Comparison of ENCODE assay signal across 5 cellular contexts in genomic region chr11:106777302-106777701, GRCh38.
DNase-seq lines count a peak whose midpoint lies in the region; ATAC-seq, FAIRE-seq and TF ChIP-seq lines count a peak whose summit lies in the region.
"Not testable (repeated sequence)": the region's sequence is repeated elsewhere in the genome, so short reads cannot be mapped to it uniquely, and the experiment has no call there.

No MANE protein-coding gene starts in this region.

- not testable (repeated sequence) for H4K20me1 ChIP-seq in K562 (replicated peaks; ENCODE audit: control insufficient read depth, insufficient read depth, low read length); H1 (replicated peaks in 1 of 2; ENCODE audit: control insufficient read depth in 1 of 2, insufficient read depth in 2 of 2, low read length in 2 of 2)

- H3K9me1 ChIP-seq in K562 (ENCODE audit: control insufficient read depth, insufficient read depth, low read length): not testable (repeated sequence)

- intact Hi-C loops in K562 (cut with micrococcal nuclease); posterior vena cava (cut with DNase I): not testable (repeated sequence)

- H3K4me3 Mint-ChIP-seq in WTC11: not testable (repeated sequence)

- not testable (repeated sequence) for H3K4ac ChIP-seq in H1 (replicated peaks; ENCODE audit: insufficient read length, low read depth, low read length)

- H4K5ac ChIP-seq in H1 (ENCODE audit: insufficient read length, low read depth, low read length): not testable (repeated sequence)

- not testable (repeated sequence) for TF ChIP-seq POLR2A in K562 (conservative IDR thresholded peaks at IDR 0.05); H1 (IDR thresholded peaks at IDR 0.05; ENCODE audit: control extremely low read depth in 1 of 2, low read depth in 2 of 2, low read length in 2 of 2)

- not testable (repeated sequence) for H2AFZ ChIP-seq in K562 (ENCODE audit: low read depth, low read length); H1 (ENCODE audit: low read length)

- H3K23me2 ChIP-seq in H1 (ENCODE audit: low read depth, low read length): not testable (repeated sequence)

- not testable (repeated sequence) for H3K9me3 ChIP-seq in HEK293 (ENCODE audit: control insufficient read depth, insufficient read depth, low read depth, low read length); K562 (replicated peaks; ENCODE audit: control insufficient read depth, insufficient read depth, low read depth, low read length); H1 (ENCODE audit: insufficient read depth in 2 of 2, low read depth in 1 of 2, low read length in 1 of 2)

- H2BK120ac ChIP-seq in H1 (replicated peaks; ENCODE audit: low read depth, low read length): not testable (repeated sequence)

- H3K14ac ChIP-seq in H1 (ENCODE audit: insufficient read length): not testable (repeated sequence)

- not testable (repeated sequence) for H3K79me2 ChIP-seq in K562 (ENCODE audit: control insufficient read depth, insufficient read depth, low read length); H1 (ENCODE audit: control insufficient read depth in 1 of 2, insufficient read depth in 2 of 2, low read length in 2 of 2)

- H3K79me1 ChIP-seq in H1 (ENCODE audit: low read depth, low read length): not testable (repeated sequence)

- not testable (repeated sequence) for FAIRE-seq in K562 (lab: Jason Lieb, UNC); H1 (lab: Jason Lieb, UNC)

- H3K4me1 Mint-ChIP-seq in WTC11: peaks cover 10% of the 10 kb centered on the region

- not testable (repeated sequence) for H3K56ac ChIP-seq in H1 (replicated peaks; ENCODE audit: insufficient read length, low read depth, low read length)

- H4K91ac ChIP-seq in H1 (replicated peaks; ENCODE audit: insufficient read length, low read length): not testable (repeated sequence)

- H2BK5ac ChIP-seq in H1 (ENCODE audit: low read depth, low read length): not testable (repeated sequence)

- H3K36me3 Mint-ChIP-seq in WTC11: not testable (repeated sequence)

- TF ChIP-seq EP300 in K562 (IDR thresholded peaks at IDR 0.05; ENCODE audit: low read length); H1 (IDR thresholded peaks at IDR 0.05; ENCODE audit: borderline replicate concordance in 1 of 2, low read depth in 2 of 2, low read length in 2 of 2): not testable (repeated sequence)

- not testable (repeated sequence) for H3K27ac Mint-ChIP-seq in WTC11

- H2BK20ac ChIP-seq in H1 (ENCODE audit: low read length): not testable (repeated sequence)

- not testable (repeated sequence) for H3K23ac ChIP-seq in H1 (ENCODE audit: insufficient read length)

- POLR2A ChIA-PET in HEK293 (lab: Yijun Ruan, JAX); WTC11 (lab: Charles Lee); K562 (lab: Yijun Ruan, JAX); H1 (lab: Charles Lee; ENCODE audit: partially characterized antibody): not testable (repeated sequence)

- H3K18ac ChIP-seq in H1 (ENCODE audit: extremely low read depth, low read length): not testable (repeated sequence)

- H3K27me3 Mint-ChIP-seq in WTC11 (ENCODE audit: low read depth): not testable (repeated sequence)

- not testable (repeated sequence) for BruUV-seq in K562 (replicated peaks; lab: Mats Ljungman, UMichigan)

- DNase-seq in WTC11 (ENCODE audit: low spot score); K562 (ENCODE audit: extremely low read depth in 1 of 4, low spot score in 3 of 4); H1 (ENCODE audit: low read depth in 1 of 2, low spot score in 2 of 2): not testable (repeated sequence)
- peak; percentile 32 for DNase-seq in posterior vena cava (ENCODE audit: low spot score)

- not testable (repeated sequence) for H4K8ac ChIP-seq in H1 (ENCODE audit: extremely low read depth, insufficient read depth, low read length)

- H3K9me3 Mint-ChIP-seq in WTC11: not testable (repeated sequence)

- not testable (repeated sequence) for H3K4me3 ChIP-seq in HEK293 (ENCODE audit: low read depth, low read length); K562; H1 (ENCODE audit: extremely low read depth in 1 of 4, insufficient read depth in 2 of 4, low read depth in 3 of 4, low read length in 4 of 4)

- not testable (repeated sequence) for H2AK5ac ChIP-seq in H1 (ENCODE audit: low read depth, low read length)

- in situ Hi-C loops in K562 (cut with MboI): not testable (repeated sequence)

- CTCF ChIA-PET in HEK293 (lab: Yijun Ruan, JAX); WTC11 (lab: Charles Lee); K562 (lab: Yijun Ruan, JAX; ENCODE audit: low intra/inter-chr PET ratio); H1 (lab: Charles Lee; ENCODE audit: partially characterized antibody): not testable (repeated sequence)

- H3K27me3 ChIP-seq in K562 (ENCODE audit: control insufficient read depth in 2 of 2, insufficient read depth in 2 of 2, low read length in 2 of 2); H1 (replicated peaks in 1 of 4; ENCODE audit: control insufficient read depth in 3 of 4, extremely low read depth in 1 of 4, insufficient read depth in 3 of 4, low read length in 3 of 4): not testable (repeated sequence)

- H2BK15ac ChIP-seq in H1 (ENCODE audit: low read length): not testable (repeated sequence)

- not testable (repeated sequence) for H3K4me2 ChIP-seq in K562 (ENCODE audit: insufficient read depth, low read length); H1 (ENCODE audit: insufficient read depth in 1 of 2, low read depth in 2 of 2, low read length in 2 of 2)

- not testable (repeated sequence) for H3K36me3 ChIP-seq in HEK293 (ENCODE audit: control insufficient read depth in 2 of 2, insufficient read depth in 1 of 2, low read length in 2 of 2); K562 (ENCODE audit: control insufficient read depth, insufficient read depth, low read length); H1 (ENCODE audit: control insufficient read depth in 2 of 4, insufficient read depth in 4 of 4, low read length in 3 of 4)

- not testable (repeated sequence) for H3K9ac ChIP-seq in K562 (ENCODE audit: insufficient read depth in 1 of 2, low read depth in 2 of 2, low read length in 2 of 2); H1 (replicated peaks in 1 of 4; ENCODE audit: extremely low read depth in 1 of 4, low read depth in 3 of 4, low read length in 3 of 4)

- TF ChIP-seq RAD21 in K562 (CRISPR knock-in tag; conservative IDR thresholded peaks at IDR 0.05 in 1 of 2, IDR thresholded peaks at IDR 0.05 in 1 of 2); H1 (IDR thresholded peaks at IDR 0.05 in 1 of 2, conservative IDR thresholded peaks at IDR 0.05 in 1 of 2; ENCODE audit: low read depth in 2 of 2, low read length in 2 of 2): not testable (repeated sequence)

- not testable (repeated sequence) for H2BK12ac ChIP-seq in H1 (ENCODE audit: low read depth, low read length)

- TF ChIP-seq CTCF in HEK293 (tag by site-specific recombination; IDR thresholded peaks at IDR 0.05); WTC11 (IDR thresholded peaks at IDR 0.05); K562 (IDR thresholded peaks at IDR 0.05 in 2 of 3, conservative IDR thresholded peaks at IDR 0.05 in 1 of 3; ENCODE audit: insufficient read depth in 2 of 3, low read depth in 1 of 3, low read length in 3 of 3); H1 (IDR thresholded peaks at IDR 0.05; ENCODE audit: control extremely low read depth in 1 of 3, insufficient read depth in 1 of 3, low read depth in 1 of 3, low read length in 3 of 3): not testable (repeated sequence)

- H3K27ac ChIP-seq in HEK293 (ENCODE audit: extremely low read depth, low read depth, low read length); K562 (ENCODE audit: extremely low read depth, low read depth, low read length); H1 (ENCODE audit: low read depth, low read length): not testable (repeated sequence)

- not testable (repeated sequence) for H3K4me1 ChIP-seq in HEK293 (ENCODE audit: control insufficient read depth, insufficient read depth, low read length); K562 (replicated peaks in 1 of 2; ENCODE audit: control insufficient read depth in 2 of 2, insufficient read depth in 2 of 2, low read length in 2 of 2); H1 (replicated peaks in 1 of 4; ENCODE audit: control insufficient read depth in 3 of 4, insufficient read depth in 4 of 4, low read length in 3 of 4)

- not testable (repeated sequence) for ATAC-seq in WTC11, K562

- 5% methylated on average over 7 of the region's 8 CpGs for WGBS in K562 (ENCODE audit: insufficient coverage, low coverage, missing lambda C conversion rate)
- 94% methylated on average over 6 of the region's 8 CpGs; no CpG with 5 or more reads in 1 of the 2 experiments for WGBS in H1 (ENCODE audit: extremely low coverage in 1 of 2, insufficient coverage in 1 of 2, insufficient read length in 1 of 2, insufficient replicate concordance in 2 of 2, low coverage in 1 of 2, low lambda C conversion rate in 2 of 2, missing lambda C conversion rate in 1 of 2), 2 experiments

TF ChIP-seq in HEK293, 187 proteins besides CTCF, POLR2A, EP300 and RAD21 (continues in another document):
- TF ChIP-seq ZNF146 (tag by site-specific recombination; IDR thresholded peaks at IDR 0.05): peak; percentile 95

TF ChIP-seq in WTC11, 78 proteins besides CTCF, POLR2A, EP300 and RAD21:
- TF ChIP-seq GTF2I (CRISPR knock-in tag; conservative IDR thresholded peaks at IDR 0.05): 0 out of 2 replicates have a peak, but pooled peaks have one; percentile 21

TF ChIP-seq in K562, 482 proteins besides CTCF, POLR2A, EP300 and RAD21:
- peak; percentile 84 for TF ChIP-seq ZNF146 (CRISPR knock-in tag; IDR thresholded peaks at IDR 0.05; ENCODE audit: unreplicated experiment)

TF ChIP-seq in H1, 55 proteins besides CTCF, POLR2A, EP300 and RAD21:
- 0 out of 2 replicates have a peak, but pooled peaks have one; percentile 13 for TF ChIP-seq KDM1A (IDR thresholded peaks at IDR 0.05; ENCODE audit: borderline replicate concordance, low read length)
